In the genomic region with DNA sequence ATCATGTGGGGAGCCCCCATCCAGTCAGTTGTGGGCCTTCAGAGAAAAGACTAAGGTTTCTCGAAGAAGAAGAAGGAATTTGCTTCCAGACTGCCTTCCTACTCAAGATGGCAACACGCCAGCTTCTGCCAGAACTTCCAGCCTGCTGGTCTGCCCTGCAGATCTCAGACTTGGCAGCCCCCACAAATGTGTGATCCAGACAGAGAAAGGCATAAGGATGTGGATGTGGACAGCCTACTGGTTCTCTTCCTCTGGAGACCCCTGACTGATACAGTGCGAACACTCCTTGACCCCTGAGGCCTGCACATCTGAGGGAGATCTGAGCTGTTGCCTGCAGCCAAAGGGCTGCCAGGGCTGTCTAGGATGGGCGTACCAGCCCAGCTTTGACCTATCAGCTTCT, we compare ENCODE assay signal across 27 cellular contexts. TPM values are rescaled to one million over a fixed set of nuclear protein-coding genes. Genes with fewer than 3 reads are reported as not detected.
A peak's percentile ranks its signal among the peaks of the same experiment; 100 is the strongest.
DNase-seq lines count a peak whose midpoint lies in the region; ATAC-seq, FAIRE-seq and TF ChIP-seq lines count a peak whose summit lies in the region.
"Had no signal": no experiment of that assay in that cellular context is flagged by ENCODE, and none has a peak within 500 bp of the region (broad histone marks: within the 10 kb centered on the region; RNA-seq: fewer than 3 reads in every experiment).

No MANE protein-coding gene starts in this region.

- H3K36me3 ChIP-seq in A673 (ENCODE audit: insufficient read depth, low read length, poor library complexity, severe bottlenecking) (no peaks in the 10 kb centered on the region), bronchial epithelial cell (ENCODE audit: control insufficient read depth, insufficient read depth, low read length) (no peaks in the 10 kb centered on the region), upper lobe of left lung (no peaks in the 10 kb centered on the region)

- in situ Hi-C loops in G401 (cut with HindIII; ENCODE audit: low sequenced_read_pairs), result no loop called here

- no peaks in the 10 kb centered on the region for H3K9me3 Mint-ChIP-seq in osteocyte (ENCODE audit: unreplicated experiment)
- H3K9me3 Mint-ChIP-seq: CD8-positive, alpha-beta memory T cell had no signal

- H3K9me3 ChIP-seq in A673 (ENCODE audit: low read depth, low read length, poor library complexity, severe bottlenecking), result no peaks in the 10 kb centered on the region
- H3K9me3 ChIP-seq in upper lobe of left lung, result no peaks in the 10 kb centered on the region

- peak; percentile 68 for FAIRE-seq in bronchial epithelial cell (lab: Jason Lieb, UNC)
- FAIRE-seq: A204.1, H1 had no signal

- no TSS peak for BruUV-seq in A673 (replicated peaks; lab: Mats Ljungman, UMichigan)

- H3K4me3 Mint-ChIP-seq in osteocyte (ENCODE audit: unreplicated experiment), result no peak overlapping the region
- H3K4me3 Mint-ChIP-seq: B cell; CD14-positive monocyte; CD8-positive, alpha-beta memory T cell had no signal

- CTCF ChIA-PET in A673 (lab: Charles Lee), result no interaction called here

- TF ChIP-seq CTCF in A673 (conservative IDR thresholded peaks at IDR 0.05; ENCODE audit: low read depth, low read length) (no peak), bronchial epithelial cell (IDR thresholded peaks at IDR 0.05; ENCODE audit: insufficient read depth, low read length, severe bottlenecking) (no peak), osteocyte (IDR thresholded peaks at IDR 0.05) (no peak), upper lobe of left lung (IDR thresholded peaks at IDR 0.05) (no peak)

- no peaks in the 10 kb centered on the region for H3K4me1 Mint-ChIP-seq in osteocyte (ENCODE audit: unreplicated experiment)
- H3K4me1 Mint-ChIP-seq: B cell; CD14-positive monocyte; CD8-positive, alpha-beta memory T cell had no signal

- H3K27me3 ChIP-seq in A673 (replicated peaks; ENCODE audit: insufficient read depth, low read depth, low read length, poor library complexity), result no peaks in the 10 kb centered on the region
- peaks cover 1% of the 10 kb centered on the region for H3K27me3 ChIP-seq in bronchial epithelial cell (ENCODE audit: control insufficient read depth, insufficient read depth, low read length)
- no peaks in the 10 kb centered on the region for H3K27me3 ChIP-seq in upper lobe of left lung

- no peak for TF ChIP-seq POLR2A in upper lobe of left lung (IDR thresholded peaks at IDR 0.05)

- H3K27ac ChIP-seq in A673 (ENCODE audit: low read depth, low read length, poor library complexity, severe bottlenecking) (no peak overlapping the region), upper lobe of left lung (no peak overlapping the region)
- H3K27ac ChIP-seq: HL-60, RWPE1 had no signal

- intact Hi-C loops in A673 (cut with micrococcal nuclease; ENCODE audit: unreplicated experiment), result no loop called here

- H3K36me3 Mint-ChIP-seq in osteocyte (ENCODE audit: unreplicated experiment), result no peaks in the 10 kb centered on the region
- H3K36me3 Mint-ChIP-seq: CD14-positive monocyte had no signal

- ATAC-seq in upper lobe of left lung (ENCODE audit: low FRiP score in 2 of 2), result no peak
- ATAC-seq: Panc1 had no signal

- H3K4me1 ChIP-seq in A673 (ENCODE audit: insufficient read depth, low read length, poor library complexity, severe bottlenecking) (no peaks in the 10 kb centered on the region), upper lobe of left lung (no peaks in the 10 kb centered on the region)

- 26 to 79% methylated on average over 3 to 4 of the region's 4 CpGs for WGBS in upper lobe of left lung, 2 donors

- TF ChIP-seq EP300 in upper lobe of left lung (IDR thresholded peaks at IDR 0.05), result no peak

- H3K4me3 ChIP-seq in A673 (ENCODE audit: low read depth, low read length, poor library complexity, severe bottlenecking), result no peak overlapping the region
- H3K4me3 ChIP-seq in bronchial epithelial cell (ENCODE audit: low read depth, low read length), result no peak overlapping the region
- H3K4me3 ChIP-seq in upper lobe of left lung, result no peak overlapping the region

- H3K27me3 Mint-ChIP-seq in osteocyte (ENCODE audit: unreplicated experiment), result peaks cover 15% of the 10 kb centered on the region

- DNase-seq in A673 (ENCODE audit: low spot score) (peak; percentile 24), G401 (ENCODE audit: low spot score) (peak; percentile 69), bronchial epithelial cell (ENCODE audit: low read depth) (no peak), osteocyte (ENCODE audit: extremely low spot score, unreplicated experiment) (peak; percentile 59), mesenteric fat pad (ENCODE audit: low spot score) (no peak), upper lobe of left lung (no peak), COR-L47 (lab: John Stamatoyannopoulos, UW) (no peak)
- no peak for DNase-seq in activated T-cell treated with anti-CD3 and anti-CD28 coated beads, Interleukin-2, amount 50 U/mL, for 1 hour
- DNase-seq: Calu3; CD8-positive, alpha-beta memory T cell; HCEC 1CT; NCI-H1048; NCI-H1417 treated with DMSO at 0.1 percent for 48 hours; NCI-H1694 treated with DMSO at 0.1 percent for 48 hours; NCI-H2081; NCI-H524 treated with DMSO at 0.1 percent for 48 hours; NCI-H82; SHP77; T-helper 1 cell had no signal

- POLR2A ChIA-PET in A673 (lab: Charles Lee; ENCODE audit: low non-redundant PET), result no interaction called here

- no peak overlapping the region for H3K27ac Mint-ChIP-seq in osteocyte (ENCODE audit: unreplicated experiment)
- H3K27ac Mint-ChIP-seq: B cell; CD14-positive monocyte; CD8-positive, alpha-beta memory T cell had no signal

RNA-seq across cellular contexts. Expression of gene GABRR1, which starts 8.6 kb away (rescaled TPM):
- total RNA-seq in A673 (2021), result 0.37 and 0.67 TPM in 2 replicates
- total RNA-seq in G401 (2014; rRNA removed; shearing (Covaris generic)), result not detected in 2 replicates
- not detected in 2 replicates for total RNA-seq in bronchial epithelial cell
- total RNA-seq in osteocyte, result not detected in 2 replicates
- total RNA-seq in mesenteric fat pad, result not detected
- not detected for total RNA-seq in upper lobe of left lung
- total RNA-seq: B cell; Calu3; CD8-positive, alpha-beta memory T cell; SK-MEL-5 had no signal

Comparison
In these comparisons a context has a peak if more than half of its experiments do, and no peak if none do; other contexts are left out.
1. DNase-seq: peak in A673 (single experiment), G401 (single experiment) and osteocyte (single experiment); none in bronchial epithelial cell (single experiment), activated T-cell treated with anti-CD3 and anti-CD28 coated beads, Interleukin-2, amount 50 U/mL, for 1 hour (single experiment), mesenteric fat pad (single experiment), upper lobe of left lung (0 of 2) and COR-L47 (single experiment).